Comparison of ENCODE assay signal across 30 cellular contexts in the genomic region with DNA sequence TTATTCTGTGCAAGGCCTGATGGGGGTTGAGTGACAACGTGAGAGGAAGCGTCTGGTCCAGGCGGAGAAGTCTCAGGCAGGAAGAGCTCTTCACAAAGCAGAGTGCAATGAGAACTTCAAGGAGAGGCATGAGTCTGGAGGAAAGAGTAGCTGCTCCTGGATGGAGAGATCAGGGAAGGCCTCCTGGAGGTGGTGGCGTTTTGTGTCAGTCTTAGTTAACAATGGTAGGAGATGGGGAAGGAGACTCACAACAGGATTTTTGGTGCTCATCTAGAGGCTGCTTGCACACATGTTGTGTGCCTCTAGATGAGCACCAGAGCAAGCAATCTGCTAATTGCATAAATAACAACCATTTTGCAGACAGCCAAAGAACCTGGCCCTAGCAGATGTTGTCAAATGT.
"Had no signal": no experiment of that assay in that cellular context is flagged by ENCODE, and none has a peak within 500 bp of the region (broad histone marks: within the 10 kb centered on the region; RNA-seq: fewer than 3 reads in every experiment).

No MANE protein-coding gene starts in this region.

- H3K27me3 Mint-ChIP-seq: dendritic cell treated with granulocyte-macrophage colony-stimulating factor and Interleukin-4, amounts not matched to agents 40 ng/mL and 50 ng/mL, for 4 days had no signal

- H3K4me2 ChIP-seq: hepatocyte had no signal

- H3K27me3 ChIP-seq: colonic mucosa, dorsolateral prefrontal cortex, esophagus muscularis mucosa, gastrocnemius medialis, gastroesophageal sphincter, heart left ventricle had no signal

- ATAC-seq: effector memory CD8-positive, alpha-beta T cell; esophagus mucosa; foreskin keratinocyte; gastrocnemius medialis; gastroesophageal sphincter; heart left ventricle; heart right ventricle had no signal

- H3K4me3 Mint-ChIP-seq: dendritic cell treated with granulocyte-macrophage colony-stimulating factor and Interleukin-4, amounts not matched to agents 40 ng/mL and 50 ng/mL, for 4 days; effector memory CD8-positive, alpha-beta T cell; endodermal cell had no signal

- H2AFZ ChIP-seq: hepatocyte had no signal

- FAIRE-seq: colon, endometrium, endothelial cell of umbilical vein, frontal cortex had no signal

- H3K36me3 ChIP-seq: colonic mucosa, esophagus muscularis mucosa, esophagus squamous epithelium, gastrocnemius medialis, gastroesophageal sphincter, heart left ventricle, heart right ventricle had no signal

- DNase-seq: colonic mucosa; cortex of kidney; dermis blood vessel endothelial cell; dorsolateral prefrontal cortex; effector CD4-positive, alpha-beta T cell; effector CD8-positive, alpha-beta T cell; effector memory CD4-positive, alpha-beta T cell; effector memory CD8-positive, alpha-beta T cell; endodermal cell; erythroblast; esophagus squamous epithelium; foreskin fibroblast; foreskin keratinocyte; foreskin melanocyte; gastrocnemius medialis; glutamatergic neuron; head of caudate nucleus; heart left ventricle; heart right ventricle had no signal

- H3K4me3 ChIP-seq: colonic mucosa, coronary artery, dorsolateral prefrontal cortex, esophagus muscularis mucosa, esophagus squamous epithelium, gastrocnemius medialis, gastroesophageal sphincter, heart left ventricle, heart right ventricle, hepatocyte had no signal

- H3K9me3 Mint-ChIP-seq: dendritic cell treated with granulocyte-macrophage colony-stimulating factor and Interleukin-4, amounts not matched to agents 40 ng/mL and 50 ng/mL, for 4 days; effector memory CD8-positive, alpha-beta T cell; endodermal cell had no signal

- H3K79me2 ChIP-seq: hepatocyte had no signal

- H3K27ac Mint-ChIP-seq: dendritic cell treated with granulocyte-macrophage colony-stimulating factor and Interleukin-4, amounts not matched to agents 40 ng/mL and 50 ng/mL, for 4 days; effector memory CD8-positive, alpha-beta T cell; endodermal cell had no signal

- H3K4me1 ChIP-seq: colonic mucosa, esophagus squamous epithelium, foreskin keratinocyte, gastrocnemius medialis, heart left ventricle, heart right ventricle had no signal

- H3K27ac ChIP-seq: colonic mucosa, coronary artery, dorsolateral prefrontal cortex, epithelial cell of prostate, esophagus muscularis mucosa, esophagus squamous epithelium, foreskin keratinocyte, gastrocnemius medialis, gastroesophageal sphincter, heart left ventricle, heart right ventricle, hepatocyte had no signal

- H3K9me3 ChIP-seq: colonic mucosa, esophagus muscularis mucosa, esophagus squamous epithelium, gastrocnemius medialis, gastroesophageal sphincter, heart left ventricle, heart right ventricle had no signal
